8 cellular contexts compared by ENCODE assay signal in the genomic region with DNA sequence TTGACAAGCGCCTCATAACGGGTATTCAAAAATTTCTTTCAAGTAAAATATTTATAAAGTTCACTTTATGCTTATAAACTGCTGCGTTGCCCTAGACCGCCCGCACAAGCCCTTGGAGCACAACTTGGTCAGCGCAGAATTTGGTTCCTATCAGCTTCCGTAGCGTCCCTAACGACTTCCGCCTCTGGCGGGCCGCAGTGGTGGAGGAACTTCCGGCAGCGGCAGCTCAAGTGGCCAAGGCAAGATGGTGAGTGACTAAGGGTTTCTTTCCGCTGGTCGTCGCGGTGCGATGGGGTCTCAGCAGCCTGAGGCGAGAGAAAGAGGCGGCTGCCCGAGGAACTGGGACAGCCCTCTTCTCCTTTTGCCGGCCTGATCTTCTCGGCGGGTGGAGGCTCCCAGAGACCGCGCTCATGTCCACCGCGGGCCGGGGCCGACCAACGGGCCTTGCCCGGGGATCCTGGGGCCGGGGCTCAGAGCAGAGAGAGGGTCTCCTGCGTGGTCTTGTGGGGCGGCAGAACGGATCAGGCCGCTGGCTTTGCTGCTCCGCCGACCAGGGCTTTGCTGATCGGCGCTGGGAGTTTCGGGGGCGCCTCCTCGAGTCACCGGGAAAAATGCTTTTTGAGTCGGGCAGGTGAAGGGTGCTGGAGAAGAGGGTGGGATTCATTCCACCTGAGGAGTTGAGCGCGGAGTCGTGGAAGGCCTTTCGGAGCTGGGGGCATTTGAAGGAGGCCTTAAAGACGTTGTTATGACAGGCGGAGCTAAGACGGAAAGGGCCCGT. TPM values are rescaled to one million over a fixed set of nuclear protein-coding genes. Genes with fewer than 3 reads are reported as not detected.
DNase-seq lines count a peak whose midpoint lies in the region; ATAC-seq and TF ChIP-seq lines count a peak whose summit lies in the region.

A gene (plus strand): TSS at position 200 of the 778 bp plus-strand sequence. CDS start 45 bp downstream, at position 245.

- TF ChIP-seq EP300 in transverse colon (IDR thresholded peaks at IDR 0.05; ENCODE audit: low read depth) = peak; percentile 25

- H3K4me2 ChIP-seq in trophoblast cell (ENCODE audit: low read length) = peak within 1 kb of the TSS; percentile 88

- no peak within 1 kb of the TSS for H2BK12ac ChIP-seq in trophoblast cell (ENCODE audit: low read length)

- intact Hi-C loops in cardiac septum (cut with DNase I) (no loop called here), transverse colon (cut with DNase I; ENCODE audit: low total_unique reads) (no loop called here)

- H4K91ac ChIP-seq in trophoblast cell (ENCODE audit: low read depth, low read length) = peak within 1 kb of the TSS; percentile 90

- H3K18ac ChIP-seq in trophoblast cell (ENCODE audit: low read length) = peak within 1 kb of the TSS; percentile 93

- TF ChIP-seq CTCF in GM12864 (IDR thresholded peaks at IDR 0.05; ENCODE audit: low read depth, low read length, missing control alignments) = no peak
- TF ChIP-seq CTCF in transverse colon (IDR thresholded peaks at IDR 0.05) = no peak

- peak within 1 kb of the TSS; percentile 98 for H4K12ac ChIP-seq in trophoblast cell (ENCODE audit: low read depth, low read length)

- peak within 1 kb of the TSS; percentile 73 for H2BK5ac ChIP-seq in trophoblast cell (ENCODE audit: low read depth, low read length, poor library complexity)

- peak within 1 kb of the TSS; percentile 96 for H3K9ac ChIP-seq in trophoblast cell (ENCODE audit: low read length)

- H3K23ac ChIP-seq in trophoblast cell (ENCODE audit: low read length) = no peak within 1 kb of the TSS

- peak; percentile 64 for TF ChIP-seq POLR2A in transverse colon (IDR thresholded peaks at IDR 0.05)

- peaks cover 0 to 2% of the 10 kb centered on the region in 2 experiments for H3K4me1 ChIP-seq in trophoblast cell (ENCODE audit: control insufficient read depth in 1 of 2, insufficient read depth in 2 of 2, low read length in 2 of 2)
- peaks cover 11 to 18% (median 14%) of the 10 kb centered on the region in 4 donors for H3K4me1 ChIP-seq in transverse colon

- H2AK5ac ChIP-seq in trophoblast cell (ENCODE audit: low read length) = peak within 1 kb of the TSS; percentile 98

- H3K9me3 ChIP-seq in trophoblast cell (ENCODE audit: insufficient read depth, low read depth, low read length) = no peaks in the 10 kb centered on the region
- no peaks in the 10 kb centered on the region for H3K9me3 ChIP-seq in transverse colon

- in situ Hi-C loops in transverse colon (cut with MboI; ENCODE audit: low pct_ligation_motif_present in 1 of 4, low pct_unique_long_range_greater_than_20kb in 1 of 4, low sequenced_read_pairs in 3 of 4) = no loop called here

- peak; percentile 98 for ATAC-seq in HG02759 (IDR thresholded peaks at IDR 0.05; ENCODE audit: unreplicated experiment)

- H3K27me3 ChIP-seq in trophoblast cell (ENCODE audit: insufficient read depth, low read length) (no peaks in the 10 kb centered on the region), transverse colon (peaks cover 13% of the 10 kb centered on the region)

- H3K4me3 ChIP-seq in GM12864 (ENCODE audit: low read depth, low read length) = peak within 1 kb of the TSS; percentile 83
- peak within 1 kb of the TSS; percentile 93 for H3K4me3 ChIP-seq in trophoblast cell (ENCODE audit: low read depth, low read length)
- H3K4me3 ChIP-seq in transverse colon = peak within 1 kb of the TSS; percentile 85 to 97 (median 95)

- H3K27ac ChIP-seq in trophoblast cell (ENCODE audit: low read depth, low read length) = peak within 1 kb of the TSS; percentile 31
- H3K27ac ChIP-seq in transverse colon = peak within 1 kb of the TSS; percentile 69 to 86 (median 82)

- peaks cover 6% of the 10 kb centered on the region for H3K79me2 ChIP-seq in trophoblast cell (ENCODE audit: control insufficient read depth, insufficient read depth, low read length, poor library complexity)

- peak within 1 kb of the TSS; percentile 99 for H3K4ac ChIP-seq in trophoblast cell (ENCODE audit: low read depth, low read length)

- peak within 1 kb of the TSS; percentile 84 for H2AFZ ChIP-seq in trophoblast cell (ENCODE audit: insufficient read depth, low read length, poor library complexity)

- DNase-seq in GM12864 (ENCODE audit: low read depth) (peak; percentile 85), NCI-H1417 (lab: John Stamatoyannopoulos, UW) (peak; percentile 91 to 97 (median 96)), SW 1271 (lab: John Stamatoyannopoulos, UW) (peak; percentile 68 to 90), cardiac septum (ENCODE audit: low spot score) (peak; percentile 96), trophoblast cell (peak; percentile 93 to 96), transverse colon (peak; percentile 93)
- DNase-seq in activated naive CD8-positive, alpha-beta T cell treated with anti-CD3 and anti-CD28 coated beads, Interleukin-2, amount 50 U/mL, for 16 hours (ENCODE audit: low read depth, low spot score) = peak; percentile 76

- H3K36me3 ChIP-seq in trophoblast cell (ENCODE audit: control insufficient read depth in 1 of 2, insufficient read depth in 2 of 2, low read length in 2 of 2) = peaks cover 8 to 10% of the 10 kb centered on the region in 2 experiments
- H3K36me3 ChIP-seq in transverse colon = peaks cover 0 to 19% (median 10%) of the 10 kb centered on the region in 4 donors

- H3K79me1 ChIP-seq in trophoblast cell (ENCODE audit: low read length) = peaks cover 6% of the 10 kb centered on the region

- no CpG with 5 or more reads among the region's 55 CpGs for WGBS in trophoblast cell (ENCODE audit: extremely low coverage, insufficient coverage, insufficient read length)
- WGBS in transverse colon (ENCODE audit: low coverage in 1 of 2), 2 donors = 1% methylated on average over 6 to 46 of the region's 55 CpGs

- H2BK120ac ChIP-seq in trophoblast cell (ENCODE audit: insufficient read depth, low read length, poor library complexity) = peak within 1 kb of the TSS; percentile 78

- H4K8ac ChIP-seq in trophoblast cell (ENCODE audit: low read depth, low read length) = peak within 1 kb of the TSS; percentile 93

- peak within 1 kb of the TSS; percentile 95 for H3K14ac ChIP-seq in trophoblast cell (ENCODE audit: low read length)

RNA-seq across cellular contexts. Expression of the gene that starts here (rescaled TPM):
- total RNA-seq in cardiac septum = 125 TPM
- 165 and 168 TPM in 2 replicates for polyA plus RNA-seq in trophoblast cell (2013)
- 10 to 100 TPM; 23.9 to 79.9 (median 56.2) TPM for total RNA-seq in transverse colon

Comparison
In these comparisons a context has a peak if more than half of its experiments do, and no peak if none do; other contexts are left out.
1. Peak in every context shown above with its lines: DNase-seq, ATAC-seq, H3K4me3 ChIP-seq and H3K27ac ChIP-seq.